ENCODE assay signal across 22 cellular contexts in genomic region chr22:42167066-42167465, GRCh38. TPM values are rescaled to one million over a fixed set of nuclear protein-coding genes. Genes with fewer than 3 reads are reported as not detected.
"Had no signal": no experiment of that assay in that cellular context is flagged by ENCODE, and none has a peak within 500 bp of the region (broad histone marks: within the 10 kb centered on the region; RNA-seq: fewer than 3 reads in every experiment).

No MANE protein-coding gene starts in this region.

- ATAC-seq: esophagus mucosa; gastrocnemius medialis; left lobe of liver; natural killer cell treated with Interleukin-12 subunit alpha and Interleukin-12 subunit beta and Interleukin-15 and Interleukin-18, amount 100 ng/mL, for 72 hours; psoas muscle; right cardiac atrium; stimulated activated naive CD8-positive, alpha-beta T cell treated with anti-CD3 and anti-CD28 coated beads, Interleukin-15, amount 100 ng/mL, for 72 hours had no signal

- H3K4me3 Mint-ChIP-seq: memory B cell; natural killer cell treated with Interleukin-12 subunit alpha and Interleukin-12 subunit beta and Interleukin-15 and Interleukin-18, amount 100 ng/mL, for 72 hours; neural crest cell; stimulated activated naive CD8-positive, alpha-beta T cell treated with anti-CD3 and anti-CD28 coated beads, Interleukin-15, amount 100 ng/mL, for 72 hours had no signal

- H3K27ac Mint-ChIP-seq: memory B cell; natural killer cell treated with Interleukin-12 subunit alpha and Interleukin-12 subunit beta and Interleukin-15 and Interleukin-18, amount 100 ng/mL, for 72 hours had no signal

- DNase-seq: dorsolateral prefrontal cortex; effector CD4-positive, alpha-beta T cell; foreskin fibroblast; gastrocnemius medialis; head of caudate nucleus; psoas muscle; right cardiac atrium; sigmoid colon; stimulated activated CD4-positive, alpha-beta T cell treated with anti-CD3 and anti-CD28 coated beads, Interleukin-4, amount 100 ng/mL, for 4 hours; stimulated activated naive CD4-positive, alpha-beta T cell; stimulated activated naive CD8-positive, alpha-beta T cell treated with anti-CD3 and anti-CD28 coated beads, Interleukin-15, amount 100 ng/mL, for 72 hours; trophoblast cell had no signal

- H3K27me3 Mint-ChIP-seq: memory B cell; natural killer cell treated with Interleukin-12 subunit alpha and Interleukin-12 subunit beta and Interleukin-15 and Interleukin-18, amount 100 ng/mL, for 72 hours; stimulated activated naive CD8-positive, alpha-beta T cell treated with anti-CD3 and anti-CD28 coated beads, Interleukin-15, amount 100 ng/mL, for 72 hours had no signal

- H3K27ac ChIP-seq: dorsolateral prefrontal cortex, epithelial cell of prostate, gastrocnemius medialis, parathyroid adenoma, psoas muscle, sigmoid colon, suprapubic skin, vagina had no signal

- H3K36me3 Mint-ChIP-seq: natural killer cell treated with Interleukin-12 subunit alpha and Interleukin-12 subunit beta and Interleukin-15 and Interleukin-18, amount 100 ng/mL, for 72 hours had no signal

- H3K9me3 Mint-ChIP-seq: memory B cell; natural killer cell treated with Interleukin-12 subunit alpha and Interleukin-12 subunit beta and Interleukin-15 and Interleukin-18, amount 100 ng/mL, for 72 hours; neural crest cell; stimulated activated naive CD8-positive, alpha-beta T cell treated with anti-CD3 and anti-CD28 coated beads, Interleukin-15, amount 100 ng/mL, for 72 hours had no signal

RNA-seq across cellular contexts. Expression of gene CYP2D6, which starts 36.5 kb away (rescaled TPM):
- total RNA-seq: skeletal muscle tissue had no signal
